In the genomic region with DNA sequence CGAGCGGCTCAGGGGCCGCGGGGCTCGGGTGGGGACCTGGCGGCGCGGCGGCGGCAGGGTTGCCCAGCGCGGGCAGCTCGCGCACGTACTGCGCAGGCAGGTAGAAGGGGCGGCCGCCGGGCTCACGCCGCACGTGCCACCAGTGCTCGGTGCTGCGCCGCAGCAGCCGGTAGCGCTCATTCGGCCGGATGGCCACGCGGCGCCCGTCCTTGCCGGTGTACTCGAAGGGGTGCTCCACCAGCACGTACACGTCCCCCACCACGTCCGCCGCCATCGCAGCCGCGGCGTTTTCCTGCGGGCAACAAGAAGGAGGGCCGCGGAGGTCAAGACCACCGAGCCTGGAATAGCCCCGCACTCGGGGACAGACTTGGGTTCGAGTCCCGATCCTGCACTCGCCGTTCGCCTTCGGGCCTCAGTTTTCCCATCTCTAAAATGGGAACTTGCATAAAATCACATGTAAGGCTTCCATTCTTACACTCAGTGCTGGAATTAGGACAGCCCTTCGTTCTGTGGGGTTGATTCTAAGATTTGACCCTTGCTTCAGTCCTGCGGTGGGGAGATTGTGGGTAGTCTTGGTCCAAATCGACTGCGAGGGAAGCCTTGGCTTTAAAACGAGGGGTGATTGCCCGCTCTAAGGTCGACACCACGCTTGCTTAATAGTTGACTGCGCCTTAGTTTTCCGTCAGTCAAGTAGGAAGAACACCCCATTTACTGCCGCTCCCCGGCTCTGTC, we compare ENCODE assay signal across 9 cellular contexts. TPM values are rescaled to one million over a fixed set of nuclear protein-coding genes. Genes with fewer than 3 reads are reported as not detected.
DNase-seq lines count a peak whose midpoint lies in the region; ATAC-seq and TF ChIP-seq lines count a peak whose summit lies in the region.
"Had no signal": no experiment of that assay in that cellular context is flagged by ENCODE, and none has a peak within 500 bp of the region (broad histone marks: within the 10 kb centered on the region; RNA-seq: fewer than 3 reads in every experiment).

No MANE protein-coding gene starts in this region.

- peak overlapping the region; percentile 61 for H3K27ac Mint-ChIP-seq in activated B cell treated with CpG ODN at 0.5 μM for 24 hours

- H3K9me3 ChIP-seq in heart right ventricle: no peaks in the 10 kb centered on the region

- 23 to 44% methylated on average over 67 to 68 of the region's 68 CpGs for WGBS in heart right ventricle, 2 donors

- intact Hi-C loops in activated B cell treated with CpG ODN at 0.5 μM for 24 hours (cut with micrococcal nuclease) (no loop called here), heart right ventricle (cut with DNase I) (no loop called here)

- no peaks in the 10 kb centered on the region for H3K27me3 Mint-ChIP-seq in activated B cell treated with CpG ODN at 0.5 μM for 24 hours

- peaks cover 20 to 72% (median 57%) of the 10 kb centered on the region in 9 donors for H3K4me1 ChIP-seq in heart right ventricle

- CTCF ChIA-PET in activated B cell treated with CpG ODN at 0.5 μM for 24 hours (lab: Charles Lee): no interaction called here

- peak overlapping the region; percentile 83 for H3K4me3 Mint-ChIP-seq in activated B cell treated with CpG ODN at 0.5 μM for 24 hours

- peak overlapping the region in 1 of 10 donors; percentile 87 for H3K27ac ChIP-seq in heart right ventricle

- no peak for TF ChIP-seq CTCF in activated B cell treated with CpG ODN at 0.5 μM for 24 hours (IDR thresholded peaks at IDR 0.05)
- TF ChIP-seq CTCF in heart right ventricle (IDR thresholded peaks at IDR 0.05): no peak

- peaks cover 50% of the 10 kb centered on the region for H3K27me3 ChIP-seq in H7 (ENCODE audit: control insufficient read depth, insufficient read depth, low read length)
- peaks cover 12 to 31% (median 27%) of the 10 kb centered on the region in 7 donors for H3K27me3 ChIP-seq in heart right ventricle

- ATAC-seq in activated B cell treated with CpG ODN at 0.5 μM for 24 hours (ENCODE audit: low read depth): no peak
- ATAC-seq in heart right ventricle: no peak
- no peak for ATAC-seq in GM21390 (IDR thresholded peaks at IDR 0.05; ENCODE audit: unreplicated experiment)
- ATAC-seq in HG03571 (IDR thresholded peaks at IDR 0.05; ENCODE audit: unreplicated experiment): no peak

- no peaks in the 10 kb centered on the region for H3K36me3 Mint-ChIP-seq in activated B cell treated with CpG ODN at 0.5 μM for 24 hours (ENCODE audit: low read depth)

- DNase-seq in H7: no peak
- no peak for DNase-seq in activated B cell treated with CpG ODN at 0.5 μM for 24 hours
- DNase-seq in heart right ventricle: no peak
- no peak for DNase-seq in skeletal muscle cell (ENCODE audit: low read depth)
- no peak for DNase-seq in cerebellum (ENCODE audit: low spot score)
- DNase-seq: hippocampal formation, NCI-H226 had no signal

- peaks cover 37% of the 10 kb centered on the region for H3K4me1 Mint-ChIP-seq in activated B cell treated with CpG ODN at 0.5 μM for 24 hours

- no peaks in the 10 kb centered on the region for H3K9me3 Mint-ChIP-seq in activated B cell treated with CpG ODN at 0.5 μM for 24 hours

- H3K4me3 ChIP-seq in H7 (ENCODE audit: insufficient read depth, low read depth, low read length) (peak overlapping the region; percentile 66; the same call in 1 of the 2 replicates), heart right ventricle (peak overlapping the region in 8 of 10 donors; percentile 60 to 77 (median 68)), skeletal muscle cell (ENCODE audit: low read depth, low read length) (peak overlapping the region; percentile 18)

- no peaks in the 10 kb centered on the region for H3K36me3 ChIP-seq in H7 (replicated peaks; ENCODE audit: control insufficient read depth, insufficient read depth, low read length)
- peaks cover 0 to 14% (median 0%) of the 10 kb centered on the region in 9 donors for H3K36me3 ChIP-seq in heart right ventricle

- POLR2A ChIA-PET in activated B cell treated with CpG ODN at 0.5 μM for 24 hours (lab: Charles Lee): interaction anchor here (0.6 to 1.5 kb wide), 4 partner anchors 17 to 96 kb away, joined by 3 to 5 read pairs (median 4); no protein-coding TSS in a partner anchor

RNA-seq across cellular contexts. Expression of a gene that starts 2.5 kb away (rescaled TPM):
- 4.5 and 5.4 TPM in 2 replicates for total RNA-seq in H7 (2014; rRNA removed; shearing (Covaris generic))
- 64.5 and 75.7 TPM in 2 replicates for total RNA-seq in activated B cell treated with CpG ODN at 0.5 μM for 24 hours
- total RNA-seq in heart right ventricle: 10 to 100 TPM; 15.2 to 46.9 (median 25.3) TPM
- polyA plus RNA-seq in heart right ventricle: 10 to 100 TPM; 17.9 to 65.8 TPM
- total RNA-seq in cerebellum: 4.9 TPM

Comparison
In these comparisons a context has a peak if more than half of its experiments do, and no peak if none do; other contexts are left out.
1. H3K4me3 ChIP-seq: peak in every context shown above with its lines; median percentile 68 in heart right ventricle; 66 in H7; 18 in skeletal muscle cell.